10 cellular contexts compared by ENCODE assay signal in the genomic region with DNA sequence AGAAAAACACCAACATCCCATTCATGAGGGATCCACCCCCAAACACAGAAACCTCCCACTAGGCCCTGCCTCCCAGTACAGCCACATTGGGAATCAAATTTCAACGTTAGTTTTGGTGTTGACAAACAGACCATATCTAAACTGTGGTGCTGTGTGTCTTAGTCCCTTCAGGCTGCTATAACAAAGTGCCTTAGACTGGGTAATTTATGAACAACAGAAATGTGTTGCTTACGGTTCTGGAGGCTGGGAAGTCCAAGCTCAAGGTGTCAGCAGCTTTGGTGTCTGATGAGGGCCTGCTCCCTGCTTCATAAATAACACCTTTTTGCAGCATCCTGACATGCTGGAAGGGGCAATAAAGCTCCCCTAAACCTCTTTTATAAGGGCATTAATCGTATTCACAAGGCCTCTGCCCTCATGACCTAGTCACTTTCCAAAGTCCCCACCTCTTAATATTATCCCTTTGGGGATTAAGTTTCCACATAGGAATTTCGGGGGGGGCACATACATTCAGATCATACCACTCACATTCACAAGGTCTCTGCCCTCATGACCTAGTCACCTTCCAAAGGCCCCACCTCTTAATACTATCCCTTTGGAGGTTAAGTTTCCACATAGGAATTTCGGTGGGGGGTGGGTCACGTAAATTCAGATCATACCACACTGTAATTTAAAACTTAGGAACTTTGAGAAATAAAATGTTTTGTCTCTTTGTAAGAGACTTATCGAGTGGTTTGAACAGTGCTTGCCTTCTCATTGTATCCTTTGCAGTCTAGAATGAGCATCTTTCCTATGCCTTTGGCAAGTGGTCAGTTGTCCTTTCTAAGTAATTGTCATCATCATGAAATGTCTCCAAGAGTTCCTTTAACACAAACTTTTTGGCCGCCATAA. TPM values are rescaled to one million over a fixed set of nuclear protein-coding genes. Genes with fewer than 3 reads are reported as not detected.
DNase-seq lines count a peak whose midpoint lies in the region; ATAC-seq, FAIRE-seq and TF ChIP-seq lines count a peak whose summit lies in the region.
"Had no signal": no experiment of that assay in that cellular context is flagged by ENCODE, and none has a peak within 500 bp of the region (broad histone marks: within the 10 kb centered on the region; RNA-seq: fewer than 3 reads in every experiment).

No MANE protein-coding gene starts in this region.

- no peak overlapping the region for H2BK120ac ChIP-seq in H9 (ENCODE audit: low read depth, low read length, poor library complexity, severe bottlenecking)

- no peak overlapping the region for H4K5ac ChIP-seq in H9 (ENCODE audit: insufficient read length, low read depth, low read length)

- H3K4me2 ChIP-seq in H9 (ENCODE audit: insufficient read depth, insufficient read length, low read length), result no peak overlapping the region

- no peak overlapping the region for H2BK20ac ChIP-seq in H9 (ENCODE audit: low read depth, low read length, poor library complexity, severe bottlenecking)

- no peaks in the 10 kb centered on the region for H3K9me3 ChIP-seq in H9 (ENCODE audit: control insufficient read depth, low read depth, low read length)

- no peak overlapping the region for H2BK12ac ChIP-seq in H9 (ENCODE audit: insufficient read length, low read depth, low read length)

- peaks cover 40% of the 10 kb centered on the region for H3K36me3 Mint-ChIP-seq in endothelial cell (ENCODE audit: low read depth, unreplicated experiment)
- H3K36me3 Mint-ChIP-seq in osteocyte (ENCODE audit: unreplicated experiment), result peaks cover 28% of the 10 kb centered on the region
- H3K36me3 Mint-ChIP-seq in H9 (ENCODE audit: insufficient read depth in 1 of 3, low read depth in 3 of 3), result peaks cover 47 to 64% (median 53%) of the 10 kb centered on the region in 3 experiments

- no peak overlapping the region for H3K23ac ChIP-seq in H9 (ENCODE audit: insufficient read length, low read depth, low read length)

- no peaks in the 10 kb centered on the region for H3K27me3 ChIP-seq in H9 (ENCODE audit: insufficient read depth, low read length)

- H3K4ac ChIP-seq in H9 (ENCODE audit: low read depth, low read length), result no peak overlapping the region

- no peak for ATAC-seq in HG03196 (IDR thresholded peaks at IDR 0.05; ENCODE audit: unreplicated experiment)

- peak overlapping the region; percentile 4 for H3K4me3 Mint-ChIP-seq in endothelial cell (ENCODE audit: unreplicated experiment)
- H3K4me3 Mint-ChIP-seq in osteocyte (ENCODE audit: unreplicated experiment), result peak overlapping the region; percentile 54
- H3K4me3 Mint-ChIP-seq in H9, result no peak overlapping the region
- H3K4me3 Mint-ChIP-seq: CD4-positive, alpha-beta T cell had no signal

- peaks cover 8% of the 10 kb centered on the region for H3K79me1 ChIP-seq in H9 (ENCODE audit: insufficient read depth, low read depth, low read length, poor library complexity, severe bottlenecking)

- no peak overlapping the region for H3K4me3 ChIP-seq in AG10803 (ENCODE audit: low read length)

- H3K9ac ChIP-seq in H9 (ENCODE audit: extremely low read depth, insufficient read length, low read length), result no peak overlapping the region

- H2BK15ac ChIP-seq in H9 (ENCODE audit: low read depth, low read length), result no peak overlapping the region

- WGBS in H9 (ENCODE audit: extremely low coverage, insufficient read length, low lambda C conversion rate), result no CpG with 5 or more reads among the region's 8 CpGs

- TF ChIP-seq CTCF in AG10803 (conservative IDR thresholded peaks at IDR 0.05; ENCODE audit: low read length) (no peak), endothelial cell (IDR thresholded peaks at IDR 0.05; ENCODE audit: unreplicated experiment) (no peak), osteocyte (IDR thresholded peaks at IDR 0.05) (no peak), H9 (conservative IDR thresholded peaks at IDR 0.05) (no peak)

- no peak overlapping the region for H3T11ph ChIP-seq in H9 (ENCODE audit: low read length)

- DNase-seq in AG10803 (ENCODE audit: low read depth) (peak; percentile 36), RCC 7860 (ENCODE audit: low spot score) (peak; percentile 58), endothelial cell (ENCODE audit: low spot score) (no peak), osteocyte (ENCODE audit: extremely low spot score, unreplicated experiment) (no peak), hippocampal formation (lab: John Stamatoyannopoulos, UW) (no peak), H9 (no peak)
- DNase-seq in effector CD4-positive, alpha-beta T cell, result no peak
- DNase-seq: CD4-positive, alpha-beta T cell; stimulated activated naive CD4-positive, alpha-beta T cell had no signal

- no peak overlapping the region for H2BK5ac ChIP-seq in H9 (ENCODE audit: insufficient read length, low read length)

- no peak overlapping the region for H3K18ac ChIP-seq in H9 (ENCODE audit: insufficient read length, low read depth, low read length)

- H4K20me1 ChIP-seq in H9 (ENCODE audit: control insufficient read depth, insufficient read depth, insufficient read length), result no peaks in the 10 kb centered on the region

- H3K27ac ChIP-seq in H9 (ENCODE audit: insufficient read length, low read depth, low read length), result no peak overlapping the region

- H3K4me1 Mint-ChIP-seq in endothelial cell (ENCODE audit: unreplicated experiment) (no peaks in the 10 kb centered on the region), osteocyte (ENCODE audit: unreplicated experiment) (peaks cover 35% of the 10 kb centered on the region), H9 (no peaks in the 10 kb centered on the region)

- no peak overlapping the region for H4K8ac ChIP-seq in H9 (replicated peaks; ENCODE audit: insufficient read length, low read depth, low read length)

- no peak overlapping the region for H4K91ac ChIP-seq in H9 (ENCODE audit: insufficient read length, low read depth, low read length)

- H3K79me2 ChIP-seq in H9 (ENCODE audit: insufficient read depth, low read length), result peaks cover 3% of the 10 kb centered on the region

- H3K27ac Mint-ChIP-seq in endothelial cell (ENCODE audit: unreplicated experiment) (no peak overlapping the region), osteocyte (ENCODE audit: unreplicated experiment) (peak overlapping the region; percentile 87), H9 (no peak overlapping the region)

- H3K4me1 ChIP-seq in H9 (ENCODE audit: insufficient read depth, low read length), result no peaks in the 10 kb centered on the region

- H3K9me3 Mint-ChIP-seq in endothelial cell (ENCODE audit: unreplicated experiment) (no peaks in the 10 kb centered on the region), osteocyte (ENCODE audit: unreplicated experiment) (no peaks in the 10 kb centered on the region), H9 (peaks cover 5 to 9% of the 10 kb centered on the region in 2 experiments; a peak in 4 of 5 replicates)
- H3K9me3 Mint-ChIP-seq: CD4-positive, alpha-beta T cell had no signal

- H3K27me3 Mint-ChIP-seq in endothelial cell (ENCODE audit: unreplicated experiment) (no peaks in the 10 kb centered on the region), osteocyte (ENCODE audit: unreplicated experiment) (no peaks in the 10 kb centered on the region), H9 (ENCODE audit: low read depth) (no peaks in the 10 kb centered on the region)
- H3K27me3 Mint-ChIP-seq: CD4-positive, alpha-beta T cell had no signal

- no peak for FAIRE-seq in RCC 7860 (lab: Jason Lieb, UNC)

- no peak overlapping the region for H3K14ac ChIP-seq in H9 (ENCODE audit: insufficient read depth, low read length)

- H3K56ac ChIP-seq in H9 (ENCODE audit: insufficient read length, low read depth, low read length), result no peak overlapping the region

- H2AK5ac ChIP-seq in H9 (ENCODE audit: insufficient read length, low read length), result no peak overlapping the region

- no peaks in the 10 kb centered on the region for H3K23me2 ChIP-seq in H9 (ENCODE audit: insufficient read length, low read depth, low read length, poor library complexity, severe bottlenecking)

- no peak overlapping the region for H2AFZ ChIP-seq in H9 (ENCODE audit: low read length)

RNA-seq across cellular contexts. Expression of a gene that starts 27.6 kb away (rescaled TPM):
- total RNA-seq in endothelial cell (ENCODE audit: unreplicated experiment), result 22.2 TPM
- 22.4 and 23.8 TPM in 2 replicates for total RNA-seq in osteocyte
- 29.2 and 31.1 TPM in 2 replicates for total RNA-seq in H9 (2021)

RNA-seq across cellular contexts. Expression of a gene that starts 32.6 kb away (rescaled TPM):
- total RNA-seq in endothelial cell (ENCODE audit: unreplicated experiment) (111 TPM), osteocyte (75.4 and 77.9 TPM in 2 replicates), H9 (2021) (54.5 and 55.5 TPM in 2 replicates)

Comparison
In these comparisons a context has a peak if more than half of its experiments do, and no peak if none do; other contexts are left out.
1. DNase-seq: peak in AG10803 (single experiment) and RCC 7860 (single experiment); none in endothelial cell (single experiment), osteocyte (single experiment), effector CD4-positive, alpha-beta T cell (single experiment), hippocampal formation (0 of 2) and H9 (single experiment).
2. H3K4me3 Mint-ChIP-seq: peak in endothelial cell (single experiment) and osteocyte (single experiment); none in H9 (0 of 2).